1 cellular context compared by ENCODE assay signal in the genomic region with DNA sequence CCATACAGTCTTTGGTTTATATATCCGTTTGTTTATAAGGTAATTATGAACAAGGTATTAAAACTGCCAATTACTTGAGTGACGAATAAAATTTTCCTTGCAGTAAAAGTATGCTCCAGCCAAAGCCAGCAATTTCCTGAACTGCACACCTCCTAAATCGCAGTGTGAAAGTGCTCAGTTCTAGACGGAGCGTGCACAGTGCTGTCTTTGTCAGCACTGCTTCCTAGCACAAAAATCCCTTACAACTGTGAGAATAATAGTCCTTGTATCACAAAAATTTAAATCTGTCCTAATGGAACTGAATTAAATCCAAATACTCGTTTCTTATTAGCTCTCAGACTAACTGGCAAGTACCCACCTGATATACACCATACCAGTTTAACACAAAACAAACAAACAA.
TF ChIP-seq lines count a peak whose summit lies in the region.

No MANE protein-coding gene starts in this region.

TF ChIP-seq in HepG2, 621 proteins besides CTCF, POLR2A, EP300 and RAD21:
- no peak for TF ChIP-seq SP5 (CRISPR knock-in tag; IDR thresholded peaks at IDR 0.05; ENCODE audit: borderline replicate concordance, low read depth)
- TF ChIP-seq ZBTB43 (CRISPR knock-in tag; conservative IDR thresholded peaks at IDR 0.05) = no peak
- no peak for TF ChIP-seq ZEB1 (IDR thresholded peaks at IDR 0.05; ENCODE audit: insufficient replicate concordance, low read depth)
- no peak for TF ChIP-seq ZNF317 (CRISPR knock-in tag; IDR thresholded peaks at IDR 0.05)
- no peak for TF ChIP-seq SMAD9 (CRISPR knock-in tag; IDR thresholded peaks at IDR 0.05)
TF ChIP-seq in HepG2: peak in this region for 0.
